ENCODE assay signal across 25 cellular contexts in the genomic region with DNA sequence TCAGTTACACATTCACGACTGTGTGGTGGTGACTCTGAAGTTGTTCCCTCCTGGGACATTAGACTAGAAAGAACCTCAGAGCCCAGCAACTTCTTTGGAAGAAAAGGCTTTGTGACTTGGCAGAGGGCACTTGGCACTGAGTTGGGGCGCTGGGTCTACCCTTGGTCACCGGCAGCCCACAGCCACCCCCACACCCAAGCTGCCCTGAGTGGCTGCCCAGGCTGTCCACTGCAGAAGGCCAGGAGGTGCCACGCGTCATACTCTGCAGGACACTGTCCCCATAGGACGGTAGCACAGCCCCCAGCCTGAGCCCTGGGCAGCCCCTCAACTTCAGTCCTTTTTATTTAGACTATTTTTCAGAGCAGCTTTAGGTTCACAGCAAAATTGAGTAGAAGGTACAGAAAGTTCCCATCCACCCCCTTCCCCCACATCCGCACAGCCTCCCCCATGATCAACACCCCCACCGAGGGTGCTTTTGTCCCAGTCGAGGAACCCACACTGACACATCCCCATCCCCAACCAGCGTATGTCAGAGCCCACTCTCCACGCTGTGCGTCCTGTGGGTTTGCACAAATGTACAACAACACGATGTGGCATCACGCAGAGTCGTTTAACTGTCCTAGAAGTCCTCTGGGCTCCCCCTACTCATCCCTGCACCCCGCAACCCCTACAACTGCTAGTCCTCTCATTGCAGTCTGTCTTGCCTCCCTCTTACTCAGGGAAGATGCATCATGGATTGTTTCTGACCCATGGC. TPM values are rescaled to one million over a fixed set of nuclear protein-coding genes. Genes with fewer than 3 reads are reported as not detected.
"Had no signal": no experiment of that assay in that cellular context is flagged by ENCODE, and none has a peak within 500 bp of the region (broad histone marks: within the 10 kb centered on the region; RNA-seq: fewer than 3 reads in every experiment).

No MANE protein-coding gene starts in this region.

- H3K4me3 Mint-ChIP-seq: activated CD8-positive, alpha-beta memory T cell treated with anti-CD3 and anti-CD28 coated beads, Interleukin-2, amount 10 ng/mL, durations not matched to agents 7 days and 5 days; activated naive CD4-positive, alpha-beta T cell treated with anti-CD3 and anti-CD28 coated beads for 36 hours; activated naive CD8-positive, alpha-beta T cell; activated T-cell treated with anti-CD3 and anti-CD28 coated beads, Interleukin-2, amount 50 U/mL, for 24 hours; activated T-helper 1 cell treated with anti-CD3 and anti-CD28 coated beads, Interleukin-12 subunit alpha, Interleukin-12 subunit beta, Interleukin-2, Interleukin-4 antibody, amounts not matched to agents 30 ng/mL and 10 ng/mL and 1 ng/mL, durations not matched to agents 14 hours and 24 hours and 36 hours; brain; T-helper 2 cell treated with Interferon-gamma antibody and Interleukin-4, amounts not matched to agents 5 μg/mL and 100 μg/mL, for 36 hours had no signal

- H3K27ac ChIP-seq: KMS-11, SJSA1 had no signal

- H3K9me3 ChIP-seq: SJSA1 had no signal

- H3K4me2 ChIP-seq: KMS-11 had no signal

- H3K4me3 ChIP-seq: SJSA1 had no signal

- H3K36me3 ChIP-seq: SJSA1 had no signal

- H3K9me3 Mint-ChIP-seq: activated naive CD4-positive, alpha-beta T cell treated with anti-CD3 and anti-CD28 coated beads for 36 hours; activated T-cell treated with anti-CD3 and anti-CD28 coated beads, Interleukin-2, amount 50 U/mL, for 24 hours; activated T-helper 1 cell treated with anti-CD3 and anti-CD28 coated beads, Interleukin-12 subunit alpha, Interleukin-12 subunit beta, Interleukin-2, Interleukin-4 antibody, amounts not matched to agents 30 ng/mL and 10 ng/mL and 1 ng/mL, durations not matched to agents 14 hours and 24 hours and 36 hours; T-helper 2 cell treated with Interferon-gamma antibody and Interleukin-4, amounts not matched to agents 5 μg/mL and 100 μg/mL, for 36 hours had no signal

- H3K36me3 Mint-ChIP-seq: activated CD8-positive, alpha-beta memory T cell treated with anti-CD3 and anti-CD28 coated beads, Interleukin-2, amount 10 ng/mL, durations not matched to agents 7 days and 5 days; activated naive CD8-positive, alpha-beta T cell; brain had no signal

- H3K9ac ChIP-seq: KMS-11 had no signal

- H3K27me3 Mint-ChIP-seq: activated naive CD8-positive, alpha-beta T cell had no signal

- H3K27ac Mint-ChIP-seq: activated CD8-positive, alpha-beta memory T cell treated with anti-CD3 and anti-CD28 coated beads, Interleukin-2, amount 10 ng/mL, durations not matched to agents 7 days and 5 days; activated naive CD4-positive, alpha-beta T cell treated with anti-CD3 and anti-CD28 coated beads for 36 hours; activated naive CD8-positive, alpha-beta T cell; activated T-cell treated with anti-CD3 and anti-CD28 coated beads, Interleukin-2, amount 50 U/mL, for 24 hours; activated T-helper 1 cell treated with anti-CD3 and anti-CD28 coated beads, Interleukin-12 subunit alpha, Interleukin-12 subunit beta, Interleukin-2, Interleukin-4 antibody, amounts not matched to agents 30 ng/mL and 10 ng/mL and 1 ng/mL, durations not matched to agents 14 hours and 24 hours and 36 hours; brain; T-helper 2 cell treated with Interferon-gamma antibody and Interleukin-4, amounts not matched to agents 5 μg/mL and 100 μg/mL, for 36 hours had no signal

- H3K4me1 Mint-ChIP-seq: activated CD8-positive, alpha-beta memory T cell treated with anti-CD3 and anti-CD28 coated beads, Interleukin-2, amount 10 ng/mL, durations not matched to agents 7 days and 5 days had no signal

- DNase-seq: activated CD4-positive, alpha-beta T cell treated with anti-CD3 and anti-CD28 coated beads for 48 hours; activated CD4-positive, alpha-beta T cell treated with anti-CD3 and anti-CD28 coated beads, Interleukin-2, amount 50 U/mL, for 48 hours; activated CD4-positive, CD25-positive, alpha-beta regulatory T cell treated with anti-CD3 and anti-CD28 coated beads, Interleukin-2, amount 50 U/mL, for 72 hours; activated CD8-positive, alpha-beta memory T cell treated with anti-CD3 and anti-CD28 coated beads, Interleukin-2, amount 10 ng/mL, durations not matched to agents 7 days and 5 days; activated gamma-delta T cell; activated naive CD4-positive, alpha-beta T cell treated with anti-CD3 and anti-CD28 coated beads for 36 hours; activated T-cell treated with anti-CD3 and anti-CD28 coated beads, Interleukin-2, amount 50 U/mL, for 24 hours; NCI-H1092; NCI-H1417 treated with DMSO at 0.1 percent for 48 hours; NCI-H1694; NCI-H2081; NCI-H446; NCI-H524; PC-3; SHP77; SW 1271 had no signal

- H3K27me3 ChIP-seq: SJSA1 had no signal

RNA-seq across cellular contexts. Expression of gene PRLH, which starts 1.1 kb away (rescaled TPM):
- total RNA-seq: activated CD8-positive, alpha-beta memory T cell treated with anti-CD3 and anti-CD28 coated beads, Interleukin-2, amount 10 ng/mL, durations not matched to agents 7 days and 5 days; activated naive CD4-positive, alpha-beta T cell treated with anti-CD3 and anti-CD28 coated beads for 36 hours; activated T-helper 1 cell treated with anti-CD3 and anti-CD28 coated beads, Interleukin-12 subunit alpha, Interleukin-12 subunit beta, Interleukin-2, Interleukin-4 antibody, amounts not matched to agents 30 ng/mL and 10 ng/mL and 1 ng/mL, durations not matched to agents 14 hours and 24 hours and 36 hours; astrocyte; MCF 10A; PC-3; SJSA1; T-helper 1 cell treated with Interleukin-12 subunit alpha and Interleukin-12 subunit beta and Interleukin-4 antibody, amounts not matched to agents 30 ng/mL and 1 ng/mL, for 36 hours had no signal

RNA-seq across cellular contexts. Expression of gene RAB17, which starts 23.1 kb away (rescaled TPM):
- total RNA-seq: activated CD8-positive, alpha-beta memory T cell treated with anti-CD3 and anti-CD28 coated beads, Interleukin-2, amount 10 ng/mL, durations not matched to agents 7 days and 5 days; activated naive CD4-positive, alpha-beta T cell treated with anti-CD3 and anti-CD28 coated beads for 36 hours; activated T-helper 1 cell treated with anti-CD3 and anti-CD28 coated beads, Interleukin-12 subunit alpha, Interleukin-12 subunit beta, Interleukin-2, Interleukin-4 antibody, amounts not matched to agents 30 ng/mL and 10 ng/mL and 1 ng/mL, durations not matched to agents 14 hours and 24 hours and 36 hours; T-helper 1 cell treated with Interleukin-12 subunit alpha and Interleukin-12 subunit beta and Interleukin-4 antibody, amounts not matched to agents 30 ng/mL and 1 ng/mL, for 36 hours had no signal
